In genomic region chr11:77082838-77083552, GRCh38 we compare ENCODE assay signal across 7 cellular contexts. TPM values are rescaled to one million over a fixed set of nuclear protein-coding genes. Genes with fewer than 3 reads are reported as not detected.
A peak's percentile ranks its signal among the peaks of the same experiment; 100 is the strongest.
DNase-seq lines count a peak whose midpoint lies in the region; ATAC-seq and TF ChIP-seq lines count a peak whose summit lies in the region.

No MANE protein-coding gene starts in this region.

- no peak overlapping the region for H3K18ac ChIP-seq in mesendoderm (ENCODE audit: low read length)

- TF ChIP-seq CTCF in ascending aorta (IDR thresholded peaks at IDR 0.05) (no peak), tibial nerve (IDR thresholded peaks at IDR 0.05) (no peak)

- no peak overlapping the region for H3K23ac ChIP-seq in mesendoderm (ENCODE audit: low read length)

- H3K27ac ChIP-seq in ascending aorta, result peak overlapping the region; percentile 1 to 53
- no peak overlapping the region for H3K27ac ChIP-seq in mesendoderm (ENCODE audit: low read depth, low read length)
- peak overlapping the region in 3 of 4 donors; percentile 66 to 88 (median 80) for H3K27ac ChIP-seq in tibial nerve

- H3K4me3 ChIP-seq in ascending aorta (no peak overlapping the region), mesendoderm (ENCODE audit: low read length) (no peak overlapping the region), tibial nerve (peak overlapping the region in 1 of 4 donors; percentile 7)

- no peak overlapping the region for H3K4me2 ChIP-seq in mesendoderm (ENCODE audit: low read length)

- no peaks in the 10 kb centered on the region for H3K79me2 ChIP-seq in mesendoderm (ENCODE audit: control insufficient read depth, insufficient read depth, low read length)

- no peaks in the 10 kb centered on the region for H3K27me3 ChIP-seq in ascending aorta
- no peaks in the 10 kb centered on the region for H3K27me3 ChIP-seq in mesendoderm (ENCODE audit: insufficient read depth, low read length, poor library complexity)
- no peaks in the 10 kb centered on the region for H3K27me3 ChIP-seq in tibial nerve

- TF ChIP-seq POLR2A in tibial nerve (IDR thresholded peaks at IDR 0.05), result no peak

- H2BK15ac ChIP-seq in mesendoderm (replicated peaks; ENCODE audit: low read depth), result no peak overlapping the region

- H3K4me1 ChIP-seq in ascending aorta, result peaks cover 4 to 9% of the 10 kb centered on the region in 2 donors
- peaks cover 3% of the 10 kb centered on the region for H3K4me1 ChIP-seq in mesendoderm (ENCODE audit: control insufficient read depth, low read depth, low read length)
- peaks cover 0 to 80% (median 57%) of the 10 kb centered on the region in 4 donors for H3K4me1 ChIP-seq in tibial nerve

- DNase-seq in SK-N-DZ (ENCODE audit: low spot score) (peak; percentile 59), ascending aorta (ENCODE audit: low spot score in 2 of 2) (peak; percentile 26 to 81), mesendoderm (peak; percentile 28), tibial nerve (ENCODE audit: low spot score in 2 of 2) (peak; percentile 16 to 48), NCI-H1436 (lab: John Stamatoyannopoulos, UW) (no peak)

- no peak overlapping the region for H2BK5ac ChIP-seq in mesendoderm (ENCODE audit: low read length)

- no peak overlapping the region for H4K5ac ChIP-seq in mesendoderm (ENCODE audit: low read length)

- H3K56ac ChIP-seq in mesendoderm (ENCODE audit: low read length), result peak overlapping the region; percentile 31

- H4K8ac ChIP-seq in mesendoderm (ENCODE audit: low read depth, low read length), result no peak overlapping the region

- intact Hi-C loops in ascending aorta (cut with DNase I), result no loop called here

- no peaks in the 10 kb centered on the region for H3K36me3 ChIP-seq in ascending aorta
- no peaks in the 10 kb centered on the region for H3K36me3 ChIP-seq in mesendoderm (ENCODE audit: control insufficient read depth, insufficient read depth, low read length)
- H3K36me3 ChIP-seq in tibial nerve, result no peaks in the 10 kb centered on the region

- no peaks in the 10 kb centered on the region for H3K9me3 ChIP-seq in ascending aorta
- peaks cover 0 to 3% (median 0%) of the 10 kb centered on the region in 4 donors for H3K9me3 ChIP-seq in tibial nerve

- no peak for TF ChIP-seq EP300 in tibial nerve (IDR thresholded peaks at IDR 0.05)

- ATAC-seq in HG02870 (IDR thresholded peaks at IDR 0.05; ENCODE audit: unreplicated experiment) (no peak), HG02610 (IDR thresholded peaks at IDR 0.05; ENCODE audit: unreplicated experiment) (no peak)

- no peak overlapping the region for H2AK5ac ChIP-seq in mesendoderm (ENCODE audit: low read length)

- whole genome bisulfite sequencing in mesendoderm (ENCODE audit: extremely low coverage, insufficient coverage, low lambda C conversion rate), result no CpG with 5 or more reads among the region's 14 CpGs
- WGBS in tibial nerve, 2 donors, result 31 to 53% methylated on average over 9 to 14 of the region's 14 CpGs

- H2BK120ac ChIP-seq in mesendoderm (ENCODE audit: low read depth, low read length), result no peak overlapping the region

- H3K9ac ChIP-seq in mesendoderm (ENCODE audit: low read length), result no peak overlapping the region

- H3K79me1 ChIP-seq in mesendoderm (ENCODE audit: low read length), result no peaks in the 10 kb centered on the region

- no peak overlapping the region for H3K4ac ChIP-seq in mesendoderm (ENCODE audit: low read depth, low read length)

RNA-seq across cellular contexts. Expression of gene CAPN5, which starts 16.2 kb away (rescaled TPM):
- polyA plus RNA-seq in SK-N-DZ (2014; cell fraction: cytosol; rRNA removed), result 4.1 and 4.9 TPM in 2 replicates
- 9.0 and 9.1 TPM in 2 replicates for polyA plus RNA-seq in SK-N-DZ (2014; cell fraction: nucleus; rRNA removed)
- total RNA-seq in ascending aorta (7.9 TPM), tibial nerve (10 to 100 TPM; 15.9 to 24.5 (median 19.8) TPM)
- polyA plus RNA-seq in mesendoderm (2013, experiment 1 of 2), result 13.6 TPM
- polyA plus RNA-seq in mesendoderm (2013, experiment 2 of 2), result 13.4 TPM

RNA-seq across cellular contexts. Expression of gene OMP, which starts 19.6 kb away (rescaled TPM):
- polyA plus RNA-seq in SK-N-DZ (2014; cell fraction: cytosol; rRNA removed), result not detected in 2 replicates
- not detected in 2 replicates for polyA plus RNA-seq in SK-N-DZ (2014; cell fraction: nucleus; rRNA removed)
- total RNA-seq in ascending aorta (not detected), tibial nerve (1 to 10 TPM in 1 of 4 donors, not detected in 3; 9.9 TPM)
- polyA plus RNA-seq in mesendoderm (2013, experiment 1 of 2), result 0.11 TPM
- not detected for polyA plus RNA-seq in mesendoderm (2013, experiment 2 of 2)

RNA-seq across cellular contexts. Expression of gene MYO7A, which starts 45.1 kb away (rescaled TPM):
- polyA plus RNA-seq in SK-N-DZ (2014; cell fraction: cytosol; rRNA removed), result 0.07 and 0.31 TPM in 2 replicates
- polyA plus RNA-seq in SK-N-DZ (2014; cell fraction: nucleus; rRNA removed), result 0.37 and 1.0 TPM in 2 replicates
- 46.4 TPM for total RNA-seq in ascending aorta
- 0.51 TPM for polyA plus RNA-seq in mesendoderm (2013, experiment 1 of 2)
- polyA plus RNA-seq in mesendoderm (2013, experiment 2 of 2), result 0.49 TPM
- total RNA-seq in tibial nerve, result 10 to 100 TPM; 12.6 to 45.0 (median 24.4) TPM

RNA-seq across cellular contexts. Expression of gene B3GNT6, which starts 48.8 kb away (rescaled TPM):
- polyA plus RNA-seq in SK-N-DZ (2014; cell fraction: cytosol; rRNA removed), result not detected in 2 replicates
- polyA plus RNA-seq in SK-N-DZ (2014; cell fraction: nucleus; rRNA removed), result not detected in 2 replicates
- not detected for total RNA-seq in ascending aorta
- 0.03 TPM for polyA plus RNA-seq in mesendoderm (2013, experiment 1 of 2)
- polyA plus RNA-seq in mesendoderm (2013, experiment 2 of 2), result 0.06 TPM
- not detected for total RNA-seq in tibial nerve
